ENCODE assay signal across 21 cellular contexts in genomic region chr12:48828841-48829575, GRCh38. TPM values are rescaled to one million over a fixed set of nuclear protein-coding genes. Genes with fewer than 3 reads are reported as not detected.
"Had no signal": no experiment of that assay in that cellular context is flagged by ENCODE, and none has a peak within 500 bp of the region (broad histone marks: within the 10 kb centered on the region; RNA-seq: fewer than 3 reads in every experiment).

No MANE protein-coding gene starts in this region.

- H3K27ac Mint-ChIP-seq: activated CD4-positive, alpha-beta T cell treated with anti-CD3 and anti-CD28 coated beads, Interleukin-2, amount 10 ng/mL, durations not matched to agents 7 days and 5 days; endodermal cell; natural killer cell; stimulated activated memory B cell treated with anti-CD40 and anti-IgM and Interleukin-4, amounts not matched to agents 10 μg/mL and 1 μg/mL and 100 μg/mL, for 72 hours had no signal

- H3K9me3 ChIP-seq: colonic mucosa, lower lobe of right lung, sigmoid colon, thyroid gland, uterus had no signal

- H3K9me3 Mint-ChIP-seq: activated CD4-positive, alpha-beta T cell treated with anti-CD3 and anti-CD28 coated beads, Interleukin-2, amount 10 ng/mL, durations not matched to agents 7 days and 5 days; central memory CD8-positive, alpha-beta T cell; endodermal cell; natural killer cell; stimulated activated memory B cell treated with anti-CD40 and anti-IgM and Interleukin-4, amounts not matched to agents 10 μg/mL and 1 μg/mL and 100 μg/mL, for 72 hours had no signal

- H3K4me3 ChIP-seq: colonic mucosa, lower lobe of right lung, sigmoid colon, thyroid gland, uterus had no signal

- H3K36me3 ChIP-seq: uterus had no signal

- DNase-seq: activated CD4-positive, alpha-beta T cell treated with anti-CD3 and anti-CD28 coated beads, Interleukin-2, amount 10 ng/mL, durations not matched to agents 7 days and 5 days; activated CD8-positive, alpha-beta memory T cell treated with anti-CD3 and anti-CD28 coated beads for 24 hours; activated CD8-positive, alpha-beta memory T cell treated with anti-CD3 and anti-CD28 coated beads, Interleukin-2, amount 50 U/mL, for 48 hours; activated naive CD4-positive, alpha-beta T cell; aorta; colonic mucosa; endodermal cell; foreskin keratinocyte; hypothalamus; left colon; lower lobe of right lung; natural killer cell; sigmoid colon; stimulated activated CD4-positive, alpha-beta T cell treated with anti-CD3 and anti-CD28 coated beads, Interleukin-4, amount 100 ng/mL, for 24 hours; T-helper 1 cell; T1000; thyroid gland; uterus had no signal

- H3K27me3 ChIP-seq: colonic mucosa, foreskin keratinocyte, sigmoid colon, thyroid gland, uterus had no signal

- H3K4me1 ChIP-seq: colonic mucosa, foreskin keratinocyte, lower lobe of right lung, parathyroid adenoma, sigmoid colon, thyroid gland, uterus had no signal

- H3K4me1 Mint-ChIP-seq: activated CD4-positive, alpha-beta T cell treated with anti-CD3 and anti-CD28 coated beads, Interleukin-2, amount 10 ng/mL, durations not matched to agents 7 days and 5 days; endodermal cell had no signal

- H2AFZ ChIP-seq: parathyroid adenoma had no signal

- H3K27me3 Mint-ChIP-seq: activated CD4-positive, alpha-beta T cell treated with anti-CD3 and anti-CD28 coated beads, Interleukin-2, amount 10 ng/mL, durations not matched to agents 7 days and 5 days; central memory CD8-positive, alpha-beta T cell; stimulated activated memory B cell treated with anti-CD40 and anti-IgM and Interleukin-4, amounts not matched to agents 10 μg/mL and 1 μg/mL and 100 μg/mL, for 72 hours had no signal

- H3K9ac ChIP-seq: parathyroid adenoma had no signal

- H3K4me3 Mint-ChIP-seq: activated CD4-positive, alpha-beta T cell treated with anti-CD3 and anti-CD28 coated beads, Interleukin-2, amount 10 ng/mL, durations not matched to agents 7 days and 5 days; central memory CD8-positive, alpha-beta T cell; endodermal cell; natural killer cell; stimulated activated memory B cell treated with anti-CD40 and anti-IgM and Interleukin-4, amounts not matched to agents 10 μg/mL and 1 μg/mL and 100 μg/mL, for 72 hours had no signal

- H3K27ac ChIP-seq: colonic mucosa, foreskin keratinocyte, lower lobe of right lung, parathyroid adenoma, sigmoid colon, thyroid gland, uterus had no signal

- ATAC-seq: foreskin keratinocyte; lower lobe of right lung; natural killer cell; stimulated activated memory B cell treated with anti-CD40 and anti-IgM and Interleukin-4, amounts not matched to agents 10 μg/mL and 1 μg/mL and 100 μg/mL, for 72 hours had no signal

- H3K79me2 ChIP-seq: parathyroid adenoma had no signal

RNA-seq across cellular contexts. Expression of gene ADCY6, which starts 40.1 kb away (rescaled TPM):
- total RNA-seq: activated CD4-positive, alpha-beta T cell treated with anti-CD3 and anti-CD28 coated beads, Interleukin-2, amount 10 ng/mL, durations not matched to agents 7 days and 5 days had no signal
